1 cellular context compared by ENCODE assay signal in genomic region chr7:37765872-37766525, GRCh38.
TF ChIP-seq lines count a peak whose summit lies in the region.

No MANE protein-coding gene starts in this region.

TF ChIP-seq in GM23338, 12 proteins besides CTCF, POLR2A, EP300 and RAD21 (continued from another document):
- no peak for TF ChIP-seq ZNF114 (CRISPR knock-in tag; IDR thresholded peaks at IDR 0.05)
- TF ChIP-seq CREB1 (CRISPR knock-in tag; IDR thresholded peaks at IDR 0.05; ENCODE audit: low read depth): no peak
